Comparison of ENCODE assay signal across 23 cellular contexts in genomic region chr2:241970711-241971110, GRCh38.
"Had no signal": no experiment of that assay in that cellular context is flagged by ENCODE, and none has a peak within 500 bp of the region (broad histone marks: within the 10 kb centered on the region; RNA-seq: fewer than 3 reads in every experiment).

No MANE protein-coding gene starts in this region.

- DNase-seq: activated CD4-positive, alpha-beta T cell treated with anti-CD3 and anti-CD28 coated beads, Interleukin-2, amount 10 ng/mL, durations not matched to agents 24 days and 14 days; activated CD4-positive, alpha-beta T cell treated with anti-CD3 and anti-CD28 coated beads, Interleukin-2, amount 50 U/mL, for 48 hours; activated CD8-positive, alpha-beta memory T cell treated with anti-CD3 and anti-CD28 coated beads for 24 hours; activated T-cell treated with anti-CD3 and anti-CD28 coated beads, Interleukin-2, amount 50 U/mL, for 4 hours; brain microvascular endothelial cell; colonic mucosa; MV-4-11; NCI-H1092 treated with DMSO at 0.1 percent for 48 hours; NCI-H1417 treated with DMSO at 0.1 percent for 48 hours; NCI-H1694; NCI-H2029; NCI-H2107; NCI-H2171 treated with DMSO at 0.1 percent for 48 hours; NCI-H345; NCI-H510A treated with DMSO at 0.1 percent for 48 hours; NCI-H69; NK-92 treated with Interleukin-12 subunit alpha and Interleukin-12 subunit beta, amount 100 ng/mL, for 24 hours; Right ventricle myocardium superior; SJCRH30; SK-N-SH; T-helper 1 cell had no signal

- ATAC-seq: activated T-cell treated with anti-CD3 and anti-CD28 coated beads, Interleukin-2, amount 50 U/mL, for 4 hours; activated T-helper 17 cell treated with anti-CD3 and anti-CD28 coated beads, Interleukin-2, amount 50 U/mL, for 72 hours had no signal

- H3K27ac Mint-ChIP-seq: activated CD4-positive, alpha-beta T cell treated with anti-CD3 and anti-CD28 coated beads, Interleukin-2, amount 10 ng/mL, durations not matched to agents 24 days and 14 days; activated naive CD4-positive, alpha-beta T cell treated with anti-CD3 and anti-CD28 coated beads, Interleukin-2, amount 50 U/mL, for 24 hours; activated T-helper 17 cell treated with anti-CD3 and anti-CD28 coated beads, Interleukin-2, amount 50 U/mL, for 72 hours had no signal

- H3K9me3 Mint-ChIP-seq: activated naive CD4-positive, alpha-beta T cell treated with anti-CD3 and anti-CD28 coated beads, Interleukin-2, amount 50 U/mL, for 24 hours; activated T-cell treated with anti-CD3 and anti-CD28 coated beads, Interleukin-2, amount 50 U/mL, for 4 hours; activated T-helper 17 cell treated with anti-CD3 and anti-CD28 coated beads, Interleukin-2, amount 50 U/mL, for 72 hours had no signal

- H3K27me3 Mint-ChIP-seq: activated CD4-positive, alpha-beta T cell treated with anti-CD3 and anti-CD28 coated beads, Interleukin-2, amount 10 ng/mL, durations not matched to agents 24 days and 14 days; activated naive CD4-positive, alpha-beta T cell treated with anti-CD3 and anti-CD28 coated beads, Interleukin-2, amount 50 U/mL, for 24 hours; activated T-helper 17 cell treated with anti-CD3 and anti-CD28 coated beads, Interleukin-2, amount 50 U/mL, for 72 hours had no signal

- H3K4me3 Mint-ChIP-seq: activated CD4-positive, alpha-beta T cell treated with anti-CD3 and anti-CD28 coated beads, Interleukin-2, amount 10 ng/mL, durations not matched to agents 24 days and 14 days; activated naive CD4-positive, alpha-beta T cell treated with anti-CD3 and anti-CD28 coated beads, Interleukin-2, amount 50 U/mL, for 24 hours; activated T-cell treated with anti-CD3 and anti-CD28 coated beads, Interleukin-2, amount 50 U/mL, for 4 hours; activated T-helper 17 cell treated with anti-CD3 and anti-CD28 coated beads, Interleukin-2, amount 50 U/mL, for 72 hours had no signal
